ENCODE assay signal across 9 cellular contexts in the genomic region with DNA sequence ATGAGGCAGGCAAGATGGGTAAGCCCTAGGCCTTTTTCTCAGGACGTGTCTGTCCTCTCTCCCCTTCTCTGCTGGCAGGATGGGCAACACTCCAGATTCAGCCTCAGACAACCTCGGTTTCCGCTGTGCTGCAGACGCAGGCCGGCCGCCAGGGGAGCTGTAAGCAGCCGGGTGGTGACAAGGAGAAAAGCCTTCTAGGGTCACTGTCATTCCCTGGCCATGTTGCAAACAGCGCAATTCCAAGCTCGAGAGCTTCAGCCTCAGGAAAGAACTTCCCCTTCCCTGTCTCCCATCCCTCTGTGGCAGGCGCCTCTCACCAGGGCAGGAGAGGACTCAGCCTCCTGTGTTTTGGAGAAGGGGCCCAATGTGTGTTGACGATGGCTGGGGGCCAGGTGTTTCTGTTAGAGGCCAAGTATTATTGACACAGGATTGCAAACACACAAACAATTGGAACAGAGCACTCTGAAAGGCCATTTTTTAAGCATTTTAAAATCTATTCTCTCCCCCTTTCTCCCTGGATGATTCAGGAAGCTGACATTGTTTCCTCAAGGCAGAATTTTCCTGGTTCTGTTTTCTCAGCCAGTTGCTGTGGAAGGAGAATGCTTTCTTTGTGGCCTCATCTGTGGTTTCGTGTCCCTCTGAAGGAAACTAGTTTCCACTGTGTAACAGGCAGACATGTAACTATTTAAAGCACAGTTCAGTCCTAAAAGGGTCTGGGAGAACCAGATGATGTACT. TPM values are rescaled to one million over a fixed set of nuclear protein-coding genes. Genes with fewer than 3 reads are reported as not detected.
DNase-seq lines count a peak whose midpoint lies in the region; ATAC-seq and TF ChIP-seq lines count a peak whose summit lies in the region.
"Had no signal": no experiment of that assay in that cellular context is flagged by ENCODE, and none has a peak within 500 bp of the region (broad histone marks: within the 10 kb centered on the region; RNA-seq: fewer than 3 reads in every experiment).

No MANE protein-coding gene starts in this region.

- H3K4me1 Mint-ChIP-seq in effector memory CD8-positive, alpha-beta T cell (ENCODE audit: low read depth in 2 of 2): no peaks in the 10 kb centered on the region

- H3K9me3 ChIP-seq in AG04450 (ENCODE audit: control insufficient read depth, insufficient read depth, low read length) (no peaks in the 10 kb centered on the region), mesenchymal stem cell (ENCODE audit: control insufficient read depth, low read length) (no peaks in the 10 kb centered on the region)

- ATAC-seq in effector memory CD8-positive, alpha-beta T cell (replicated peaks): no peak

- no peak overlapping the region for H3K23ac ChIP-seq in mesenchymal stem cell (ENCODE audit: low read length in 2 of 2)

- no peak overlapping the region for H3K14ac ChIP-seq in mesenchymal stem cell (ENCODE audit: low read length in 2 of 2)

- peak overlapping the region; percentile 22 for H4K91ac ChIP-seq in mesenchymal stem cell (ENCODE audit: low read length)

- POLR2A ChIA-PET in AG04450 (lab: Yijun Ruan, JAX): interaction anchor here (0.6 to 0.7 kb wide), 2 partner anchors 22 to 27 kb away, joined by 3 to 6 read pairs; a partner anchor contains a TSS

- no peak overlapping the region for H2AK5ac ChIP-seq in mesenchymal stem cell (ENCODE audit: low read length, severe bottlenecking)

- no peak overlapping the region for H3K4me2 ChIP-seq in mesenchymal stem cell (ENCODE audit: low read length, poor library complexity, severe bottlenecking)

- no peak overlapping the region for H2BK120ac ChIP-seq in mesenchymal stem cell (ENCODE audit: low read depth, low read length)

- H3K36me3 Mint-ChIP-seq in effector memory CD8-positive, alpha-beta T cell (ENCODE audit: insufficient read depth): peaks cover 23% of the 10 kb centered on the region

- H3K4me1 ChIP-seq in mesenchymal stem cell (ENCODE audit: control insufficient read depth, insufficient read depth, low read depth, low read length): no peaks in the 10 kb centered on the region

- no peak overlapping the region for H2BK5ac ChIP-seq in mesenchymal stem cell (ENCODE audit: low read depth, low read length, poor library complexity, severe bottlenecking)

- no peak overlapping the region for H3K4ac ChIP-seq in mesenchymal stem cell (ENCODE audit: low read depth in 1 of 2, low read length in 2 of 2)

- WGBS in mesenchymal stem cell: 85% methylated on average over 10 of the region's 12 CpGs

- DNase-seq in AG04450 (ENCODE audit: low read depth, low spot score) (no peak), NCI-H2107 (lab: John Stamatoyannopoulos, UW) (peak; percentile 79), cerebellum (ENCODE audit: low spot score) (peak; percentile 84), mesenchymal stem cell (no peak), erythroblast (lab: John Stamatoyannopoulos, UW) (no peak)
- no peak for DNase-seq in stimulated activated CD4-positive, alpha-beta T cell treated with anti-CD3 and anti-CD28 coated beads, Interleukin-15, amount 100 ng/mL, for 24 hours
- DNase-seq in activated T-cell treated with anti-CD3 and anti-CD28 coated beads, Interleukin-2, amount 50 U/mL, for 1 hour: no peak
- DNase-seq in effector memory CD8-positive, alpha-beta T cell: no peak

- no peak overlapping the region for H2BK15ac ChIP-seq in mesenchymal stem cell (ENCODE audit: low read depth, poor library complexity, severe bottlenecking)

- no peak overlapping the region for H2BK12ac ChIP-seq in mesenchymal stem cell (ENCODE audit: low read length in 2 of 2)

- H4K8ac ChIP-seq in mesenchymal stem cell (ENCODE audit: low read length): no peak overlapping the region

- H3K9ac ChIP-seq in mesenchymal stem cell (ENCODE audit: low read length): peak overlapping the region; percentile 63

- peak overlapping the region in 1 of 2 donors; percentile 84 for H3K27ac Mint-ChIP-seq in effector memory CD8-positive, alpha-beta T cell
- H3K27ac Mint-ChIP-seq: T-helper 1 cell treated with Interleukin-12 subunit alpha and Interleukin-12 subunit beta and Interleukin-4 antibody, amounts not matched to agents 30 μg/mL and 1 μg/mL, for 36 hours had no signal

- H3K36me3 ChIP-seq in mesenchymal stem cell (ENCODE audit: control insufficient read depth in 1 of 2, insufficient read depth in 2 of 2, low read depth in 1 of 2, low read length in 2 of 2): peaks cover 65 to 70% of the 10 kb centered on the region in 2 experiments

- no peaks in the 10 kb centered on the region for H3K27me3 Mint-ChIP-seq in effector memory CD8-positive, alpha-beta T cell

- no peak for TF ChIP-seq POLR2A in erythroblast (IDR thresholded peaks at IDR 0.05; ENCODE audit: low read length)

- no peaks in the 10 kb centered on the region for H3K9me3 Mint-ChIP-seq in effector memory CD8-positive, alpha-beta T cell
- H3K9me3 Mint-ChIP-seq: T-helper 1 cell treated with Interleukin-12 subunit alpha and Interleukin-12 subunit beta and Interleukin-4 antibody, amounts not matched to agents 30 μg/mL and 1 μg/mL, for 36 hours had no signal

- H3K18ac ChIP-seq in mesenchymal stem cell (ENCODE audit: low read depth in 1 of 2, low read length in 2 of 2): no peak overlapping the region

- TF ChIP-seq CTCF in AG04450 (IDR thresholded peaks at IDR 0.05; ENCODE audit: low read depth, low read length): peak; percentile 89

- H3K4me3 ChIP-seq in AG04450 (ENCODE audit: low read depth, low read length) (no peak overlapping the region), mesenchymal stem cell (ENCODE audit: insufficient read depth in 1 of 2, low read depth in 1 of 2, low read length in 2 of 2) (no peak overlapping the region)

- CTCF ChIA-PET in AG04450 (lab: Charles Lee): interaction anchor here (0.5 to 2.5 kb wide), 10 partner anchors 13 to 83 kb away, joined by 4 to 23 read pairs (median 5); a partner anchor contains a TSS

- no peak overlapping the region for H3K4me3 Mint-ChIP-seq in effector memory CD8-positive, alpha-beta T cell
- H3K4me3 Mint-ChIP-seq: T-helper 1 cell treated with Interleukin-12 subunit alpha and Interleukin-12 subunit beta and Interleukin-4 antibody, amounts not matched to agents 30 μg/mL and 1 μg/mL, for 36 hours had no signal

- H3K27me3 ChIP-seq in AG04450 (ENCODE audit: control insufficient read depth, insufficient read depth, low read length) (no peaks in the 10 kb centered on the region), mesenchymal stem cell (ENCODE audit: control insufficient read depth in 1 of 2, insufficient read depth in 1 of 2, low read length in 2 of 2) (no peaks in the 10 kb centered on the region)

- H3K27ac ChIP-seq in AG04450 (ENCODE audit: low read depth, low read length) (peak overlapping the region; percentile 31), mesenchymal stem cell (ENCODE audit: low read length, poor library complexity, severe bottlenecking) (no peak overlapping the region)

- no peak overlapping the region for H2AFZ ChIP-seq in mesenchymal stem cell (ENCODE audit: low read depth, low read length)

- H3K79me1 ChIP-seq in mesenchymal stem cell (replicated peaks; ENCODE audit: low read length, poor library complexity, severe bottlenecking): peaks cover 4% of the 10 kb centered on the region

RNA-seq across cellular contexts. Expression of a gene that starts 13.1 kb away (rescaled TPM):
- 0.20 and 0.26 TPM in 2 replicates for polyA plus RNA-seq in AG04450 (2011; rRNA removed)
- polyA minus RNA-seq in AG04450 (2011; rRNA and poly(A)+ RNA removed): 0.17 and 0.60 TPM in 2 replicates
- total RNA-seq in cerebellum: 2.5 TPM
- 0.10 TPM for polyA plus RNA-seq in mesenchymal stem cell (2013, experiment 1 of 2)
- polyA plus RNA-seq in mesenchymal stem cell (2013, experiment 2 of 2): 0.05 TPM

RNA-seq across cellular contexts. Expression of a gene that starts 15.5 kb away (rescaled TPM):
- 95.4 and 102 TPM in 2 replicates for polyA plus RNA-seq in AG04450 (2011; rRNA removed)
- polyA minus RNA-seq in AG04450 (2011; rRNA and poly(A)+ RNA removed): 95.0 and 124 TPM in 2 replicates
- total RNA-seq in cerebellum: 49.9 TPM
- polyA plus RNA-seq in mesenchymal stem cell (2013, experiment 1 of 2): 131 TPM
- 133 TPM for polyA plus RNA-seq in mesenchymal stem cell (2013, experiment 2 of 2)

RNA-seq across cellular contexts. Expression of a gene that starts 26.7 kb away (rescaled TPM):
- polyA plus RNA-seq in AG04450 (2011; rRNA removed): 310 and 349 TPM in 2 replicates
- polyA minus RNA-seq in AG04450 (2011; rRNA and poly(A)+ RNA removed): 62.1 and 70.9 TPM in 2 replicates
- total RNA-seq in cerebellum: 109 TPM
- 202 TPM for polyA plus RNA-seq in mesenchymal stem cell (2013, experiment 1 of 2)
- polyA plus RNA-seq in mesenchymal stem cell (2013, experiment 2 of 2): 217 TPM

RNA-seq across cellular contexts. Expression of a gene that starts 28.1 kb away (rescaled TPM):
- polyA plus RNA-seq in AG04450 (2011; rRNA removed): 214 and 302 TPM in 2 replicates
- polyA minus RNA-seq in AG04450 (2011; rRNA and poly(A)+ RNA removed): 148 and 235 TPM in 2 replicates
- 125 TPM for total RNA-seq in cerebellum
- polyA plus RNA-seq in mesenchymal stem cell (2013, experiment 1 of 2): 153 TPM
- 160 TPM for polyA plus RNA-seq in mesenchymal stem cell (2013, experiment 2 of 2)

RNA-seq across cellular contexts. Expression of a gene that starts 28.4 kb away (rescaled TPM):
- polyA plus RNA-seq in AG04450 (2011; rRNA removed): 66.0 and 66.4 TPM in 2 replicates
- polyA minus RNA-seq in AG04450 (2011; rRNA and poly(A)+ RNA removed): 47.2 and 47.8 TPM in 2 replicates
- total RNA-seq in cerebellum: 24.9 TPM
- 17.2 TPM for polyA plus RNA-seq in mesenchymal stem cell (2013, experiment 1 of 2)
- polyA plus RNA-seq in mesenchymal stem cell (2013, experiment 2 of 2): 18.2 TPM

Comparison
In these comparisons a context has a peak if more than half of its experiments do, and no peak if none do; other contexts are left out.
1. DNase-seq: peak in NCI-H2107 (single experiment) and cerebellum (single experiment); none in AG04450 (single experiment), mesenchymal stem cell (single experiment), stimulated activated CD4-positive, alpha-beta T cell treated with anti-CD3 and anti-CD28 coated beads, Interleukin-15, amount 100 ng/mL, for 24 hours (single experiment), erythroblast (0 of 2), activated T-cell treated with anti-CD3 and anti-CD28 coated beads, Interleukin-2, amount 50 U/mL, for 1 hour (single experiment) and effector memory CD8-positive, alpha-beta T cell (0 of 3).